Comparison of ENCODE assay signal across 13 cellular contexts in the genomic region with DNA sequence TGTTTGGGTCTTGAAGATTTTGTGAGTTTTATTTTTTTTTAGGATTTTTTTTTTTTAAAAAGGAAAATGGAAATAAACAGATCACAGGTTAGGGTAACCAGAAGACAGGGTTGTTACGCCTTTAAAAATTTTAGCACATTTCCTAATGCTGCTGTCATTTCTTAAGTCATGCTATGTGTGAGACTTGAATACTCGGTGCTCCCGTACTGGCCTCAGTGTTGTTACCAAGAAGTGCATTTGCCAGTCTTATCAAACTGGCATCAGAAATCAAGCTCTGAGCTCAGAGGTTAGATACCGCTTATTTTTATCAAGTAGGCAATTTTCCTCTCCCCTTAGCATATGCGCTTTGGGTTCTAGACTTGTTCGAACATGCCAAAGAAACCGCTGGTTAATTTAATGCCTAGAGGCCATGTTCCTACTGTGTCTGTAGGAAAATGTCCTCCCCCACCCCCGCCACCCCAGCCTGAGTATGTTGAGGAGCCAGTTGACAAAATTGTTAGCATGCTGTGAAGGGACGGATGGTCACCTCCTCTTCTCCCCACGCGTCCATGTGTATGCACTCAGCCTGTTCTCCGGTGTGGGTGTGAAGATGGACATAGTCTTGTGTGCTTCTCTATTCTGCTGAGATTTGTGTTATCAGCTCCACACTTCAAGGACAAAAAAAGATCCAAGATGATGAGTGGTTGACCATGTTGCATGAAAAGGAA.
DNase-seq lines count a peak whose midpoint lies in the region; ATAC-seq, FAIRE-seq and TF ChIP-seq lines count a peak whose summit lies in the region.
"Had no signal": no experiment of that assay in that cellular context is flagged by ENCODE, and none has a peak within 500 bp of the region (broad histone marks: within the 10 kb centered on the region; RNA-seq: fewer than 3 reads in every experiment).

No MANE protein-coding gene starts in this region.

- H3K4me3 ChIP-seq in SK-N-MC = 0 out of 2 replicates have a peak overlapping the region, but pooled peaks have one; percentile 33
- no peak overlapping the region for H3K4me3 ChIP-seq in gastroesophageal sphincter
- no peak overlapping the region for H3K4me3 ChIP-seq in sigmoid colon
- H3K4me3 ChIP-seq: BLaER1 had no signal

- intact Hi-C loops in sigmoid colon (cut with DNase I) = loop anchor here (10.0 kb wide), 1 partner anchor 117 kb away; the partner anchor contains the start of gene SUMF1

- peak overlapping the region; percentile 76 for H3K27ac ChIP-seq in SK-N-MC
- H3K27ac ChIP-seq in gastroesophageal sphincter = peak overlapping the region; percentile 78 to 84 (median 82)
- peak overlapping the region; percentile 69 to 82 (median 78) for H3K27ac ChIP-seq in sigmoid colon
- H3K27ac ChIP-seq: BLaER1, HL-60 had no signal

- H3K4me1 ChIP-seq in gastroesophageal sphincter (peaks cover 20 to 77% (median 23%) of the 10 kb centered on the region in 3 donors), sigmoid colon (peaks cover 0 to 58% (median 49%) of the 10 kb centered on the region in 4 donors)

- 66 to 79% methylated on average over 6 to 9 of the region's 12 CpGs for WGBS in gastroesophageal sphincter (ENCODE audit: low coverage in 1 of 2), 2 donors
- 89 to 90% methylated on average over 12 of the region's 12 CpGs for WGBS in sigmoid colon, 2 donors

- H3K36me3 ChIP-seq in SK-N-MC (ENCODE audit: insufficient read depth, low read length) = no peaks in the 10 kb centered on the region
- H3K36me3 ChIP-seq in gastroesophageal sphincter = no peaks in the 10 kb centered on the region
- H3K36me3 ChIP-seq in sigmoid colon = no peaks in the 10 kb centered on the region
- H3K36me3 ChIP-seq: BLaER1 had no signal

- ATAC-seq in gastroesophageal sphincter = no peak

- TF ChIP-seq CTCF in D721Med (IDR thresholded peaks at IDR 0.05; ENCODE audit: insufficient read depth, missing control alignments) (no peak), gastroesophageal sphincter (IDR thresholded peaks at IDR 0.05) (no peak), sigmoid colon (IDR thresholded peaks at IDR 0.05) (no peak)

- H3K9me3 ChIP-seq in SK-N-MC (ENCODE audit: low read depth, low read length) = no peaks in the 10 kb centered on the region
- no peaks in the 10 kb centered on the region for H3K9me3 ChIP-seq in gastroesophageal sphincter
- H3K9me3 ChIP-seq in sigmoid colon = no peaks in the 10 kb centered on the region
- H3K9me3 ChIP-seq: BLaER1 had no signal

- peak; percentile 81 for FAIRE-seq in D721Med (lab: Jason Lieb, UNC)

- H3K9ac ChIP-seq in SK-N-MC (ENCODE audit: insufficient read length) = no peak overlapping the region
- H3K9ac ChIP-seq: BLaER1 had no signal

- H3K27me3 ChIP-seq in gastroesophageal sphincter = no peaks in the 10 kb centered on the region
- H3K27me3 ChIP-seq in sigmoid colon = no peaks in the 10 kb centered on the region
- H3K27me3 ChIP-seq: BLaER1 had no signal

- TF ChIP-seq EP300 in gastroesophageal sphincter (IDR thresholded peaks at IDR 0.05) (no peak), sigmoid colon (IDR thresholded peaks at IDR 0.05) (no peak)

- TF ChIP-seq POLR2A in gastroesophageal sphincter (IDR thresholded peaks at IDR 0.05) = no peak
- no peak for TF ChIP-seq POLR2A in sigmoid colon (IDR thresholded peaks at IDR 0.05)

- no peak for DNase-seq in D721Med (ENCODE audit: insufficient read length, low spot score)
- DNase-seq in SK-N-MC (ENCODE audit: low read depth, low spot score) = no peak
- DNase-seq in sigmoid colon = no peak
- no peak for DNase-seq in Ammon's horn (ENCODE audit: low spot score)
- no peak for DNase-seq in stimulated activated CD4-positive, alpha-beta T cell treated with anti-CD3 and anti-CD28 coated beads, Interleukin-2, amount 100 ng/mL, for 48 hours
- no peak for DNase-seq in NOMO-1 treated with dmso at 0.1 percent for 144 hours (lab: John Stamatoyannopoulos, UW; ENCODE audit: unreplicated experiment)
- DNase-seq in stimulated activated CD4-positive, alpha-beta T cell treated with anti-CD3 and anti-CD28 coated beads, Interleukin-4, amount 100 ng/mL, for 1 hour = no peak
- DNase-seq: effector CD8-positive, alpha-beta T cell; MM.1S; NCI-H446 treated with DMSO at 0.1 percent for 48 hours had no signal
